7 cellular contexts compared by ENCODE assay signal in the genomic region with DNA sequence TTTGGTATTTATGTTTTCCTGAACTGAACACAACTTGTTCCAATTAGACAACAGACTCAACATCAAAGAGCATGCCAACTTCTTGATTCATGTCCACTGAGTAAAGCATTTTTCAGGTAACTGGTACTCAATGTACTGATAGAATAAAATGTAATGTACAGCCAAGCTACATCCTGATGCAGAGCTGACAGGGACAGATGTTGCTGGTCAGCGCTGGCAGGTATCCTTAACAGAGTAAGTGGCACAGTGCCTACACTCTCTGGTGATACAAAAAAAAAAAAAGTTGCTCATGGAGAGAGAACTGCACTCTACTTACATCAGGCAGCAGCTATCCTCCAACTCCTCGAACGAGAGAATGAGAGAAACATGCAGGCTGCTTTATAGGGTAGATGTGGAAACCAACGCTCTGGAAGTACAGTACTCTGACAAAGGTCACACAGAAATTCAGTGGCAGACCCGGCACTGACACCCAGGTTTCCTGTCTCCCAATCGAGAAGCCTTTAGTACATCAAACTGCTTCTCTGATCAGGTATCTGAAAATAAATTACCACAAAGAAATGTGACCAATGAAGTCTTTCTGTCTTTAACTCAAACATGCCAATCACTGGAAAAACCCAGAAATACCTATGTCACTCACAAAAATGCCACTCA. TPM values are rescaled to one million over a fixed set of nuclear protein-coding genes. Genes with fewer than 3 reads are reported as not detected.
DNase-seq lines count a peak whose midpoint lies in the region; ATAC-seq and TF ChIP-seq lines count a peak whose summit lies in the region.

No MANE protein-coding gene starts in this region.

- no peaks in the 10 kb centered on the region for H3K27me3 ChIP-seq in skeletal muscle satellite cell (ENCODE audit: control insufficient read depth, insufficient read depth, low read length)

- H3K4me1 Mint-ChIP-seq in activated CD8-positive, alpha-beta T cell treated with anti-CD3 and anti-CD28 coated beads, Interleukin-2, amount 10 ng/mL, durations not matched to agents 7 days and 5 days (ENCODE audit: low read depth), result peaks cover 45% of the 10 kb centered on the region

- H3K36me3 Mint-ChIP-seq in activated CD8-positive, alpha-beta T cell treated with anti-CD3 and anti-CD28 coated beads, Interleukin-2, amount 10 ng/mL, durations not matched to agents 7 days and 5 days (ENCODE audit: low read depth), result peaks cover 11% of the 10 kb centered on the region

- H3K4me3 ChIP-seq in HEK293 (ENCODE audit: low read depth, low read length) (no peak overlapping the region), foreskin fibroblast (ENCODE audit: low read depth in 1 of 2, low read length in 2 of 2) (peak overlapping the region; percentile 21 to 90), skeletal muscle satellite cell (ENCODE audit: low read length) (peak overlapping the region; percentile 78)

- DNase-seq in activated CD8-positive, alpha-beta T cell treated with anti-CD3 and anti-CD28 coated beads, Interleukin-2, amount 10 ng/mL, durations not matched to agents 7 days and 5 days, result no peak
- DNase-seq in foreskin fibroblast (no peak), NCI-H446 treated with DMSO at 0.1 percent for 48 hours (lab: John Stamatoyannopoulos, UW) (no peak), NCI-H774 (lab: John Stamatoyannopoulos, UW) (no peak), iPS-NIHi7 (ENCODE audit: extremely low spot score) (no peak)

- H3K36me3 ChIP-seq in HEK293 (ENCODE audit: control insufficient read depth in 2 of 2, insufficient read depth in 1 of 2, low read length in 2 of 2), result no peaks in the 10 kb centered on the region
- H3K36me3 ChIP-seq in skeletal muscle satellite cell (ENCODE audit: insufficient read depth, low read length), result peaks cover 41% of the 10 kb centered on the region

- H3K9me3 Mint-ChIP-seq in activated CD8-positive, alpha-beta T cell treated with anti-CD3 and anti-CD28 coated beads, Interleukin-2, amount 10 ng/mL, durations not matched to agents 7 days and 5 days (ENCODE audit: insufficient read depth), result no peaks in the 10 kb centered on the region

- POLR2A ChIA-PET in HEK293 (lab: Yijun Ruan, JAX), result interaction anchor here (7.2 kb wide), 1 partner anchor 28 kb away, joined by 44 read pairs; no protein-coding TSS in a partner anchor
- POLR2A ChIA-PET in activated CD8-positive, alpha-beta T cell treated with anti-CD3 and anti-CD28 coated beads, Interleukin-2, amount 10 ng/mL, durations not matched to agents 7 days and 5 days (lab: Charles Lee), result no interaction called here

- H3K4me1 ChIP-seq in HEK293 (ENCODE audit: control insufficient read depth, insufficient read depth, low read length), result peaks cover 32% of the 10 kb centered on the region
- peaks cover 64% of the 10 kb centered on the region for H3K4me1 ChIP-seq in skeletal muscle satellite cell (ENCODE audit: control insufficient read depth, insufficient read depth, low read length)

- H3K27ac ChIP-seq in HEK293 (ENCODE audit: extremely low read depth, low read depth, low read length), result no peak overlapping the region

- CTCF ChIA-PET in HEK293 (lab: Yijun Ruan, JAX), result interaction anchor here (0.7 kb wide), 1 partner anchor 56 kb away, joined by 3 read pairs; no protein-coding TSS in a partner anchor
- CTCF ChIA-PET in activated CD8-positive, alpha-beta T cell treated with anti-CD3 and anti-CD28 coated beads, Interleukin-2, amount 10 ng/mL, durations not matched to agents 7 days and 5 days (lab: Charles Lee), result no interaction called here

- peak overlapping the region; percentile 95 for H3K9ac ChIP-seq in skeletal muscle satellite cell (ENCODE audit: low read depth, low read length)

- H3K4me2 ChIP-seq in skeletal muscle satellite cell (ENCODE audit: low read length), result peak overlapping the region; percentile 79

- no peaks in the 10 kb centered on the region for H3K27me3 Mint-ChIP-seq in activated CD8-positive, alpha-beta T cell treated with anti-CD3 and anti-CD28 coated beads, Interleukin-2, amount 10 ng/mL, durations not matched to agents 7 days and 5 days (ENCODE audit: low read depth)

- H3K4me3 Mint-ChIP-seq in activated CD8-positive, alpha-beta T cell treated with anti-CD3 and anti-CD28 coated beads, Interleukin-2, amount 10 ng/mL, durations not matched to agents 7 days and 5 days, result no peak overlapping the region

- ATAC-seq in activated CD8-positive, alpha-beta T cell treated with anti-CD3 and anti-CD28 coated beads, Interleukin-2, amount 10 ng/mL, durations not matched to agents 7 days and 5 days, result no peak

- no peaks in the 10 kb centered on the region for H3K9me3 ChIP-seq in HEK293 (ENCODE audit: control insufficient read depth, insufficient read depth, low read depth, low read length)
- H3K9me3 ChIP-seq in skeletal muscle satellite cell (replicated peaks; ENCODE audit: low read length), result no peaks in the 10 kb centered on the region

- H3K27ac Mint-ChIP-seq in activated CD8-positive, alpha-beta T cell treated with anti-CD3 and anti-CD28 coated beads, Interleukin-2, amount 10 ng/mL, durations not matched to agents 7 days and 5 days, result peak overlapping the region; percentile 50

- TF ChIP-seq CTCF in HEK293 (tag by site-specific recombination; IDR thresholded peaks at IDR 0.05), result no peak
- no peak for TF ChIP-seq CTCF in foreskin fibroblast (IDR thresholded peaks at IDR 0.05; ENCODE audit: low read depth, low read length)

TF ChIP-seq in HEK293, 187 proteins besides CTCF, POLR2A, EP300 and RAD21:
- TF ChIP-seq REST (tag by site-specific recombination; IDR thresholded peaks at IDR 0.05), result peak; percentile 42; the same call in 1 of the 2 replicates
- TF ChIP-seq ZNF133 (tag by site-specific recombination; IDR thresholded peaks at IDR 0.05), result no peak
- TF ChIP-seq ZBTB17 (tag by site-specific recombination; IDR thresholded peaks at IDR 0.05), result peak; percentile 72
- TF ChIP-seq PRDM6 (tag by site-specific recombination; IDR thresholded peaks at IDR 0.05), result no peak
- 0 out of 2 replicates have a peak, but pooled peaks have one; percentile 15 for TF ChIP-seq ZNF362 (tag by site-specific recombination; IDR thresholded peaks at IDR 0.05)
- TF ChIP-seq ZNF600 (tag by site-specific recombination; IDR thresholded peaks at IDR 0.05), result peak; percentile 31; the same call in 1 of the 2 replicates
TF ChIP-seq in HEK293: peak in this region for 4.

RNA-seq across cellular contexts. Expression of gene ITGB1, which starts 4.6 kb away (rescaled TPM):
- 10 to 100 TPM; 35.0 to 40.2 TPM for total RNA-seq in activated CD8-positive, alpha-beta T cell treated with anti-CD3 and anti-CD28 coated beads, Interleukin-2, amount 10 ng/mL, durations not matched to agents 7 days and 5 days
- 1,153 and 1,263 TPM in 2 replicates for total RNA-seq in skeletal muscle satellite cell (2012; rRNA removed)
